Comparison of ENCODE assay signal across 19 cellular contexts in the genomic region with DNA sequence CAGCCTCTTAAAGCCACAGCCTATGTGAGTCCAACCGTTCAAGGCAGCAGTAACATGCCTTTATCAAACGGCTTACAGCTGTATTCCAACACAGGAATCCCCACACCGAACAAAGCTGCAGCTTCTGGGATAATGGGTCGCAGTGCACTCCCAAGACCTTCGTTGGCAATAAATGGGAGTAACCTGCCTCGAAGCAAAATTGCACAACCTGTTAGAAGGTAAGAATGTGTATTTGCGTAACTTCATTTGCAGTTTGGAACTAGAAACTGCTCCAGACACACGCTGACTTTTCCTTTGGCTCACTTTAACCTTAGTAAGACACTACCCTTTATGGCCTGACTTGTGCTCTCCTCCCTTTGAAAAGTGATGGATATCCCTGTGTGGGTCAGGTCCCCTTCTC.
DNase-seq lines count a peak whose midpoint lies in the region; ATAC-seq and TF ChIP-seq lines count a peak whose summit lies in the region.
"Had no signal": no experiment of that assay in that cellular context is flagged by ENCODE, and none has a peak within 500 bp of the region (broad histone marks: within the 10 kb centered on the region; RNA-seq: fewer than 3 reads in every experiment).

No MANE protein-coding gene starts in this region.

- H3K4me3 ChIP-seq in right lobe of liver = no peak overlapping the region
- H3K4me3 ChIP-seq in PC-9 = no peak overlapping the region
- H3K4me3 ChIP-seq: GM12878, SJSA1 had no signal

- TF ChIP-seq CTCF in right lobe of liver (IDR thresholded peaks at IDR 0.05) (no peak), PC-9 (conservative IDR thresholded peaks at IDR 0.05) (no peak)

- intact Hi-C loops in right lobe of liver (cut with DNase I) = loop anchor here in 1 of 2 donors (10.0 kb wide), 1 partner anchor 176 kb away; no protein-coding TSS in a partner anchor
- intact Hi-C loops in PC-9 (cut with micrococcal nuclease; ENCODE audit: unreplicated experiment) = no loop called here
- intact Hi-C loops in activated CD4-positive, alpha-beta memory T cell treated with anti-CD3 and anti-CD28 coated beads for 36 hours (cut with micrococcal nuclease) = no loop called here

- 0 out of 2 replicates have a peak, but pooled peaks cover 5% of the 10 kb centered on the region for H3K9me2 ChIP-seq in PC-9 (ENCODE audit: insufficient read depth)

- no peak overlapping the region for H3K4me2 ChIP-seq in PC-9

- H3K36me3 ChIP-seq in right lobe of liver = no peaks in the 10 kb centered on the region
- no peaks in the 10 kb centered on the region for H3K36me3 ChIP-seq in PC-9 (ENCODE audit: low read depth)
- H3K36me3 ChIP-seq: BE2C, SJSA1 had no signal

- 57% methylated on average over 3 of the region's 8 CpGs for WGBS in right lobe of liver (ENCODE audit: insufficient coverage, low coverage, low lambda C conversion rate, missing lambda C conversion rate)

- no peak overlapping the region for H3K27ac ChIP-seq in right lobe of liver
- H3K27ac ChIP-seq in PC-9 = no peak overlapping the region
- H3K27ac ChIP-seq: SJSA1 had no signal

- H3K9me3 ChIP-seq in right lobe of liver = no peaks in the 10 kb centered on the region
- no peaks in the 10 kb centered on the region for H3K9me3 ChIP-seq in PC-9 (ENCODE audit: insufficient read depth, low read depth)
- H3K9me3 ChIP-seq: BE2C, SJSA1 had no signal

- DNase-seq in NCI-H226 = peak; percentile 11
- DNase-seq in right lobe of liver = no peak
- peak; percentile 73 for DNase-seq in renal cortical epithelial cell (ENCODE audit: low read depth)
- no peak for DNase-seq in PC-9
- DNase-seq in activated CD4-positive, alpha-beta memory T cell treated with anti-CD3 and anti-CD28 coated beads for 36 hours = no peak
- DNase-seq: BE2C, MM.1S, NCI-H1092, NCI-H1436, NCI-H187 treated with DMSO at 0.1 percent for 48 hours, NCI-H2107, NCI-H510A had no signal

- H3K27ac Mint-ChIP-seq in activated CD4-positive, alpha-beta memory T cell treated with anti-CD3 and anti-CD28 coated beads for 36 hours = no peak overlapping the region

- peak; percentile 23 for ATAC-seq in esophagus mucosa
- peak in 3 of 4 donors; percentile 45 to 91 (median 50) for ATAC-seq in right lobe of liver
- no peak for ATAC-seq in GM21576 (IDR thresholded peaks at IDR 0.05; ENCODE audit: unreplicated experiment)
- ATAC-seq in HG03280 (IDR thresholded peaks at IDR 0.05; ENCODE audit: unreplicated experiment) = no peak
- ATAC-seq: GM12878, HCT116, Right ventricle myocardium inferior had no signal

- H3K4me1 ChIP-seq in right lobe of liver (peaks cover 0 to 16% (median 2%) of the 10 kb centered on the region in 4 donors), PC-9 (replicated peaks; ENCODE audit: insufficient read depth) (0 out of 2 replicates have a peak, but pooled peaks cover 8% of the 10 kb centered on the region)
- H3K4me1 ChIP-seq: BE2C, SJSA1 had no signal

- peaks cover 5% of the 10 kb centered on the region for H3K4me1 Mint-ChIP-seq in activated CD4-positive, alpha-beta memory T cell treated with anti-CD3 and anti-CD28 coated beads for 36 hours (ENCODE audit: low read depth)

- H3K27me3 Mint-ChIP-seq in activated CD4-positive, alpha-beta memory T cell treated with anti-CD3 and anti-CD28 coated beads for 36 hours = no peaks in the 10 kb centered on the region

- H4K20me1 ChIP-seq in PC-9 (ENCODE audit: insufficient read depth) = no peaks in the 10 kb centered on the region

- H3K4me3 Mint-ChIP-seq in activated CD4-positive, alpha-beta memory T cell treated with anti-CD3 and anti-CD28 coated beads for 36 hours = no peak overlapping the region

- TF ChIP-seq POLR2A in right lobe of liver (IDR thresholded peaks at IDR 0.05) = no peak

- no peak overlapping the region for H2AFZ ChIP-seq in PC-9

- POLR2A ChIA-PET in PC-9 (lab: Charles Lee; ENCODE audit: unreplicated experiment) = no interaction called here
- POLR2A ChIA-PET in activated CD4-positive, alpha-beta memory T cell treated with anti-CD3 and anti-CD28 coated beads for 36 hours (lab: Charles Lee) = no interaction called here

- H3K9me3 Mint-ChIP-seq in activated CD4-positive, alpha-beta memory T cell treated with anti-CD3 and anti-CD28 coated beads for 36 hours = no peaks in the 10 kb centered on the region

- H3F3A ChIP-seq in PC-9 (ENCODE audit: insufficient read depth, low read depth) = no peaks in the 10 kb centered on the region

- H3K27me3 ChIP-seq in right lobe of liver (no peaks in the 10 kb centered on the region), PC-9 (ENCODE audit: insufficient read depth, low read depth) (no peaks in the 10 kb centered on the region)
- H3K27me3 ChIP-seq: BE2C had no signal

- BruUV-seq in PC-9 (replicated peaks; lab: Mats Ljungman, UMichigan) = no TSS peak

- peaks cover 51% of the 10 kb centered on the region for H3K36me3 Mint-ChIP-seq in activated CD4-positive, alpha-beta memory T cell treated with anti-CD3 and anti-CD28 coated beads for 36 hours

- no peaks in the 10 kb centered on the region for H3K79me2 ChIP-seq in PC-9 (ENCODE audit: low read depth)

- CTCF ChIA-PET in PC-9 (lab: Charles Lee) = no interaction called here
- CTCF ChIA-PET in activated CD4-positive, alpha-beta memory T cell treated with anti-CD3 and anti-CD28 coated beads for 36 hours (lab: Charles Lee) = interaction anchor here (1.1 kb wide), 1 partner anchor 168 kb away, joined by 3 read pairs; no protein-coding TSS in a partner anchor

Comparison
In these comparisons a context has a peak if more than half of its experiments do, and no peak if none do; other contexts are left out.
1. DNase-seq: peak in NCI-H226 (single experiment) and renal cortical epithelial cell (single experiment); none in right lobe of liver (0 of 3), PC-9 (0 of 2) and activated CD4-positive, alpha-beta memory T cell treated with anti-CD3 and anti-CD28 coated beads for 36 hours (single experiment).
2. ATAC-seq: peak in esophagus mucosa (single experiment) and right lobe of liver (3 of 4); none in GM21576 (single experiment) and HG03280 (single experiment).